ENCODE assay signal across 8 cellular contexts in the genomic region with DNA sequence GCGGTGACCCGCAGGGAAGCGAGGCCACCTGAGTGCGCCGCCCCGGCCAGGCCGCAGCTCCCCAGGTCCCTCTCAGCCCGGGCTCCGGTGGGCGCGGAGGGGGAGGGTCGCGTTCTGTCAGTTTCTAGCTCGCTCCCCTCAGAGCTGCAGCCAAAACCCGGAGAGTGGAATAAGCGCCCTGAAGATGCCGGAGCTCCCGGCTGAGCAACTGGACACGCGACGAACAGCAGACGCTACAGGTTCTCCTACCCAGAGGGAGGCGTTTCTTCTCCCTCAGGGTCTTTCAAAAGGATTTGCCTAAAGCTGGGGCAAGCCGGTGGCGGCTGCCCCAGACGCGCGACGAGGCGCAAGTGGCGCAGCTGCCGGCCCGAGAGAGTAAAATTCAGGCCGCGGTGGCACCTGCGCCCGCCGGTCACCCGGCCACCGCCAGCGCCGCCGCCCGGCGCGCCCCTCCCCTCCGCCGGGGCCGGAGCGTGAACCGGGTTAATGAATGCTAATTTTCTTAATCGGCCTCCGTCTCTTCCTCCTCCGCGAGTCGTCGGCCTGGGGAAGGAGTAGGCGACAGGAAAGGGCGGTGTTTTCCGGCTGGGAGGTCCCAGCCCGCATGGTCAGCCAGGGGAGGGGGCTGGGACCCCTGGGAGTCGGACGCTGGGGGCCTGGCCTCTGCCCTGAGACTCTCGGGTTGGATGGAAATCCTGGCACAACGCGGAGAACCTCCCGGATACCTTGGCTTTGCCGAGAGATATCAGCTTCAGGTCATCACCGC. TPM values are rescaled to one million over a fixed set of nuclear protein-coding genes. Genes with fewer than 3 reads are reported as not detected.
DNase-seq lines count a peak whose midpoint lies in the region; ATAC-seq and TF ChIP-seq lines count a peak whose summit lies in the region.

No MANE protein-coding gene starts in this region.

- peak overlapping the region; percentile 82 to 98 (median 91) for H3K27ac Mint-ChIP-seq in CD8-positive, alpha-beta memory T cell
- H3K27ac Mint-ChIP-seq in endothelial cell (ENCODE audit: unreplicated experiment) (peak overlapping the region; percentile 78), mesothelial cell of epicardium (peak overlapping the region; percentile 79)

- no peaks in the 10 kb centered on the region for H3K36me3 ChIP-seq in CD8-positive, alpha-beta memory T cell (ENCODE audit: insufficient read depth, low read length)

- H3K27me3 Mint-ChIP-seq in CD8-positive, alpha-beta memory T cell: no peaks in the 10 kb centered on the region
- H3K27me3 Mint-ChIP-seq in endothelial cell (ENCODE audit: unreplicated experiment): peaks cover 3% of the 10 kb centered on the region
- no peaks in the 10 kb centered on the region for H3K27me3 Mint-ChIP-seq in mesothelial cell of epicardium (ENCODE audit: low read depth)

- peak overlapping the region; percentile 88 to 95 (median 91) for H3K4me3 Mint-ChIP-seq in CD8-positive, alpha-beta memory T cell
- H3K4me3 Mint-ChIP-seq in endothelial cell (ENCODE audit: unreplicated experiment) (peak overlapping the region; percentile 91), mesothelial cell of epicardium (peak overlapping the region; percentile 81)

- H3K4me1 ChIP-seq in CD8-positive, alpha-beta memory T cell (ENCODE audit: insufficient read depth, low read length): peaks cover 30% of the 10 kb centered on the region

- peak; percentile 54 to 81 (median 64) for DNase-seq in CD8-positive, alpha-beta memory T cell
- DNase-seq in NOMO-1 treated with DMSO at 0.1 percent for 48 hours (lab: John Stamatoyannopoulos, UW; ENCODE audit: unreplicated experiment) (peak; percentile 82), endothelial cell (ENCODE audit: low spot score) (peak; percentile 91), mesothelial cell of epicardium (ENCODE audit: low spot score in 2 of 2, unreplicated experiment in 2 of 2) (peak; percentile 68 to 88)
- DNase-seq in activated CD8-positive, alpha-beta memory T cell treated with anti-CD3 and anti-CD28 coated beads, Interleukin-2, amount 50 U/mL, for 4 hours: peak; percentile 68
- peak; percentile 31 to 34 for DNase-seq in stimulated activated CD8-positive, alpha-beta memory T cell treated with anti-CD3 and anti-CD28 coated beads, Interleukin-4, amount 100 ng/mL, for 1 hour (ENCODE audit: low read depth in 2 of 2, low spot score in 1 of 2)

- H3K27ac ChIP-seq in CD8-positive, alpha-beta memory T cell (ENCODE audit: low read depth, low read length): peak overlapping the region; percentile 58

- no peaks in the 10 kb centered on the region for H3K9me3 ChIP-seq in CD8-positive, alpha-beta memory T cell (ENCODE audit: low read length)

- ATAC-seq in GM19455 (IDR thresholded peaks at IDR 0.05; ENCODE audit: unreplicated experiment) (peak; percentile 48), HG03565 (IDR thresholded peaks at IDR 0.05; ENCODE audit: unreplicated experiment) (peak; percentile 39)

- POLR2A ChIA-PET in CD8-positive, alpha-beta memory T cell (lab: Charles Lee): interaction anchor here (0.6 to 2.7 kb wide), 12 partner anchors 11 to 253 kb away, joined by 3 to 12 read pairs (median 4); no protein-coding TSS in a partner anchor

- H3K4me3 ChIP-seq in CD8-positive, alpha-beta memory T cell (ENCODE audit: low read length): peak overlapping the region; percentile 74

- no peaks in the 10 kb centered on the region for H3K27me3 ChIP-seq in CD8-positive, alpha-beta memory T cell (ENCODE audit: insufficient read depth, low read length, poor library complexity, severe bottlenecking)

- H3K4me1 Mint-ChIP-seq in CD8-positive, alpha-beta memory T cell: peaks cover 42 to 52% (median 45%) of the 10 kb centered on the region in 3 donors
- H3K4me1 Mint-ChIP-seq in endothelial cell (ENCODE audit: unreplicated experiment) (peaks cover 30% of the 10 kb centered on the region), mesothelial cell of epicardium (peaks cover 32% of the 10 kb centered on the region)

- CTCF ChIA-PET in CD8-positive, alpha-beta memory T cell (lab: Charles Lee): interaction anchor here (0.6 to 2.2 kb wide), 10 partner anchors 9 to 276 kb away, joined by 3 to 11 read pairs (median 4); no protein-coding TSS in a partner anchor

- H3K9me3 Mint-ChIP-seq in CD8-positive, alpha-beta memory T cell: no peaks in the 10 kb centered on the region
- no peaks in the 10 kb centered on the region for H3K9me3 Mint-ChIP-seq in endothelial cell (ENCODE audit: unreplicated experiment)
- no peaks in the 10 kb centered on the region for H3K9me3 Mint-ChIP-seq in mesothelial cell of epicardium

- TF ChIP-seq CTCF in endothelial cell (IDR thresholded peaks at IDR 0.05; ENCODE audit: unreplicated experiment): no peak
- no peak for TF ChIP-seq CTCF in mesothelial cell of epicardium (IDR thresholded peaks at IDR 0.05; ENCODE audit: unreplicated experiment)

- peaks cover 0 to 27% (median 4%) of the 10 kb centered on the region in 3 donors for H3K36me3 Mint-ChIP-seq in CD8-positive, alpha-beta memory T cell
- H3K36me3 Mint-ChIP-seq in endothelial cell (ENCODE audit: low read depth, unreplicated experiment): peaks cover 13% of the 10 kb centered on the region
- no peaks in the 10 kb centered on the region for H3K36me3 Mint-ChIP-seq in mesothelial cell of epicardium

RNA-seq across cellular contexts. Expression of a gene that starts 0.8 kb away (rescaled TPM):
- 10 to 100 TPM; 37.1 to 39.1 TPM for total RNA-seq in CD8-positive, alpha-beta memory T cell
- polyA plus RNA-seq in CD8-positive, alpha-beta memory T cell: 141 TPM
- 53.1 TPM for total RNA-seq in endothelial cell (ENCODE audit: unreplicated experiment)
- 48.7 to 53.8 TPM (median 48.9 TPM) in 3 replicates for total RNA-seq in mesothelial cell of epicardium

Comparison
In these comparisons a context has a peak if more than half of its experiments do, and no peak if none do; other contexts are left out.
1. Peak in every context shown above with its lines: DNase-seq, ATAC-seq, H3K4me3 ChIP-seq and H3K27ac ChIP-seq.
2. DNase-seq: peak in every context shown above with its lines; median percentile 91 in endothelial cell; 82 in NOMO-1 treated with DMSO at 0.1 percent for 48 hours; 78 in mesothelial cell of epicardium; 68 in activated CD8-positive, alpha-beta memory T cell treated with anti-CD3 and anti-CD28 coated beads, Interleukin-2, amount 50 U/mL, for 4 hours; 64 in CD8-positive, alpha-beta memory T cell; 32 in stimulated activated CD8-positive, alpha-beta memory T cell treated with anti-CD3 and anti-CD28 coated beads, Interleukin-4, amount 100 ng/mL, for 1 hour.